In the genomic region with DNA sequence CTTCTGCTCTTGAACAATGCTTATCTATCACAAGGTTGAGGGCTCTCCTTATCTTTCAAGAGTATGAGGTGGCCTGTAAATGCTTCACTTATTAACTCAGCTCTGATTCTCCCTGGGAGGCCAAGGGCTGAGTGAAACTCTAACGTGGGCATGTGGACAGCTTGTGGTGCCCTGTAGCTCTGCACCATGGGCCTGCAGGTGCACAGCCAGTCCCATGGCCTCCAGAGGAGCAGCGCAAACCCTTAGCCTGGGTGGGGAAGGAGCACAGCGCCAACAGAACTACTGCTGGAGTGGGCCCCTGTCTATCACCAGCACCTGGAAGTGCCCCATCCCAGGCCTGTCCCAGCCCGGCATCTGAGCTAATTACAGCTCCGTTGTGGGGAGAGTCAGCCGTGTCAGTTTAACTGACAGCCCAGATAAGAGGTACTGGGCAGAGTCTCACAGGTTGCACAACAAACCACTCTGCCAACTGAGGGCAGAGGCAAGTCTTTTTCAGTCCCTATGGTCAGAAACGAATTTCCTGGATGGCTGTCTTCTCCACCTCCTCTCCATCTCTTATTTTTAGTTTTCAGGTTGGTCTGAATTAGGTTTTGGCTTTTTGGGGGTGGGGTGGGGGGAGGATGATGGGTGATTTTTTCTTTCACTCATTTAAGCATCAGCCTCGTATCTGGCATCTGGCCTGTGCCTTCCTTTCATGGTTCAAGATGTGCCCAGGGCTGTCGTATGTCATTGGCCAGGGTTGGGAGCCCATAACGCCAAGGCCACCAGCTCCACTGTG, we compare ENCODE assay signal across 8 cellular contexts.
DNase-seq lines count a peak whose midpoint lies in the region; ATAC-seq lines count a peak whose summit lies in the region.

No MANE protein-coding gene starts in this region.

- peak overlapping the region; percentile 57 for H3K18ac ChIP-seq in neuronal stem cell (ENCODE audit: low read length)

- H3K4me1 ChIP-seq in neuronal stem cell (ENCODE audit: control insufficient read depth in 2 of 2, insufficient read depth in 1 of 2, low read depth in 1 of 2, low read length in 2 of 2), result peaks cover 0 to 12% of the 10 kb centered on the region in 2 donors

- no peak overlapping the region for H4K91ac ChIP-seq in neuronal stem cell (ENCODE audit: low read depth, low read length, poor library complexity)

- no peak overlapping the region for H2BK5ac ChIP-seq in neuronal stem cell (ENCODE audit: low read length)

- no peaks in the 10 kb centered on the region for H3K79me1 ChIP-seq in neuronal stem cell (ENCODE audit: low read depth, low read length)

- no peak overlapping the region for H3K23ac ChIP-seq in neuronal stem cell (ENCODE audit: low read depth, low read length, poor library complexity)

- ATAC-seq in GM18909 (IDR thresholded peaks at IDR 0.05; ENCODE audit: poor library complexity, unreplicated experiment) (peak; percentile 81), HG03045 (IDR thresholded peaks at IDR 0.05; ENCODE audit: unreplicated experiment) (peak; percentile 37), esophagus mucosa (no peak), HG03520 (IDR thresholded peaks at IDR 0.05; ENCODE audit: unreplicated experiment) (no peak)

- H2AFZ ChIP-seq in neuronal stem cell (ENCODE audit: low read length), result peak overlapping the region; percentile 13

- no peak overlapping the region for H3K9ac ChIP-seq in neuronal stem cell (ENCODE audit: low read depth, low read length, poor library complexity)

- DNase-seq in SIG-M5 treated with dmso at 0.1 percent for 504 hours (lab: John Stamatoyannopoulos, UW; ENCODE audit: unreplicated experiment) (peak; percentile 99), neuronal stem cell (ENCODE audit: low spot score) (no peak), NCI-H1694 (lab: John Stamatoyannopoulos, UW) (no peak), NCI-H510A treated with DMSO at 0.1 percent for 48 hours (lab: John Stamatoyannopoulos, UW) (no peak)

- no peak overlapping the region for H3K27ac ChIP-seq in neuronal stem cell (replicated peaks; ENCODE audit: low read length)

- no peak overlapping the region for H3K4me3 ChIP-seq in neuronal stem cell (ENCODE audit: low read length in 2 of 2)

- no peak overlapping the region for H2BK15ac ChIP-seq in neuronal stem cell (ENCODE audit: low read length)

- no peak overlapping the region for H2BK120ac ChIP-seq in neuronal stem cell (ENCODE audit: low read depth, low read length)

- no peak overlapping the region for H2AK5ac ChIP-seq in neuronal stem cell (ENCODE audit: low read depth, low read length)

- H2BK12ac ChIP-seq in neuronal stem cell (ENCODE audit: low read length), result no peak overlapping the region

- H3K4me2 ChIP-seq in neuronal stem cell (ENCODE audit: insufficient read depth, low read length, poor library complexity, severe bottlenecking), result no peak overlapping the region

- no peaks in the 10 kb centered on the region for H3K9me3 ChIP-seq in neuronal stem cell (replicated peaks in 1 of 2; ENCODE audit: control insufficient read depth in 2 of 2, insufficient read depth in 1 of 2, low read depth in 1 of 2, low read length in 2 of 2)

- no peak overlapping the region for H3K4ac ChIP-seq in neuronal stem cell (ENCODE audit: low read length)

- H3K36me3 ChIP-seq in neuronal stem cell (replicated peaks in 1 of 2; ENCODE audit: control insufficient read depth in 2 of 2, insufficient read depth in 2 of 2, low read length in 2 of 2), result no peaks in the 10 kb centered on the region

- no CpG with 5 or more reads among the region's 10 CpGs for WGBS in neuronal stem cell (ENCODE audit: extremely low coverage in 2 of 2, insufficient read length in 2 of 2, insufficient replicate concordance in 1 of 2), 2 donors

- no peak overlapping the region for H4K8ac ChIP-seq in neuronal stem cell (ENCODE audit: low read depth, low read length)

- no peak overlapping the region for H3K14ac ChIP-seq in neuronal stem cell (ENCODE audit: low read length)

- peaks cover 0 to 13% (median 1%) of the 10 kb centered on the region in 3 experiments for H3K27me3 ChIP-seq in neuronal stem cell (ENCODE audit: control insufficient read depth in 3 of 3, insufficient read depth in 3 of 3, low read depth in 1 of 3, low read length in 3 of 3)

Comparison
In these comparisons a context has a peak if more than half of its experiments do, and no peak if none do; other contexts are left out.
1. ATAC-seq: peak in GM18909 (single experiment) and HG03045 (single experiment); none in esophagus mucosa (single experiment) and HG03520 (single experiment).